ENCODE assay signal across 2 cellular contexts in the genomic region with DNA sequence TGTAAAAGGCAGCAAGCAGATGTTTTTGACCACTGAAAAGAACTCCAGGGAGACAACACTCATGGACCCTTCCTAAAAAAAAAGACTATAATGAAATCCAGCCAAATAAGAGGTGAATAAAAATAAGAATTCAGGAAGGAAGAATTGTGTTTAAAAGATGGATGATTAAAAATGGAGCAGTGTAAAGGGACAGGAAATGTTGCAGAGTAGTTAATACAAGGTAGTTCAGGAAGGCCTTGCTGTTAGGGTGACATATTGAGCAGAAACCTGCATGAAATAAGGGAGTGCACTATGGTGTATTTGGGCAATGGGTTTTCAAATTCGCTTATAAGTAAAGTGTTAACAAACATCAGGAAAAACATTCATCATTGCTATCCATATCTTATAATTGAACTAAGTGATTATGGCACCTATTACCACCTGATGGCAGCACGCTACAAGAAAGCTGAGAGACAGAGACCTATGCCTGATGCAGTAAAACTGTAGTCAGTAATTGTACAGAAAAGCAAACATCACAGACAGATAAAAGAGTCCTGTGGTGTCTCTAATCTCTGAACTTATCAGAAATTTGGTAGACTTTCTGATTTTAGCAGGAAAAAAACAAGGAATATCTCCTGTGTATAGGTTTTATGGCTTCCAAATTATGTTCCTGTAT.
A peak's percentile ranks its signal among the peaks of the same experiment; 100 is the strongest.
TF ChIP-seq lines count a peak whose summit lies in the region.

No MANE protein-coding gene starts in this region.

TF ChIP-seq in HEK293, 187 proteins besides CTCF, POLR2A, EP300 and RAD21:
- TF ChIP-seq ZBTB17 (tag by site-specific recombination; IDR thresholded peaks at IDR 0.05) (0 out of 2 replicates have a peak, but pooled peaks have one; percentile 16), ZNF112 (tag by site-specific recombination; IDR thresholded peaks at IDR 0.05) (no peak), ZNF654 (tag by site-specific recombination; IDR thresholded peaks at IDR 0.05; ENCODE audit: low read depth) (peak; percentile 79)
- TF ChIP-seq, protein P1, sequence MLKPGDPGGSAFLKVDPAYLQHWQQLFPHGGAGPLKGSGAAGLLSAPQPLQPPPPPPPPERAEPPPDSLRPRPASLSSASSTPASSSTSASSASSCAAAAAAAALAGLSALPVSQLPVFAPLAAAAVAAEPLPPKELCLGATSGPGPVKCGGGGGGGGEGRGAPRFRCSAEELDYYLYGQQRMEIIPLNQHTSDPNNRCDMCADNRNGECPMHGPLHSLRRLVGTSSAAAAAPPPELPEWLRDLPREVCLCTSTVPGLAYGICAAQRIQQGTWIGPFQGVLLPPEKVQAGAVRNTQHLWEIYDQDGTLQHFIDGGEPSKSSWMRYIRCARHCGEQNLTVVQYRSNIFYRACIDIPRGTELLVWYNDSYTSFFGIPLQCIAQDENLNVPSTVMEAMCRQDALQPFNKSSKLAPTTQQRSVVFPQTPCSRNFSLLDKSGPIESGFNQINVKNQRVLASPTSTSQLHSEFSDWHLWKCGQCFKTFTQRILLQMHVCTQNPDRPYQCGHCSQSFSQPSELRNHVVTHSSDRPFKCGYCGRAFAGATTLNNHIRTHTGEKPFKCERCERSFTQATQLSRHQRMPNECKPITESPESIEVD (tag by site-specific recombination; IDR thresholded peaks at IDR 0.05) = peak; percentile 65

TF ChIP-seq in endothelial cell of umbilical vein, 7 proteins besides CTCF, POLR2A, EP300 and RAD21:
- TF ChIP-seq POLR2AphosphoS5 (IDR thresholded peaks at IDR 0.05; ENCODE audit: insufficient read depth, low read depth, low read length) (no peak), JUN (IDR thresholded peaks at IDR 0.05; ENCODE audit: borderline replicate concordance, insufficient read depth, insufficient read length, low read depth) (no peak), EZH2 (IDR thresholded peaks at IDR 0.05; ENCODE audit: borderline replicate concordance, low read depth, low read length, severe bottlenecking) (no peak), GATA2 (IDR thresholded peaks at IDR 0.05; ENCODE audit: insufficient read depth, insufficient read length, low read depth, low read length) (no peak), MYC (IDR thresholded peaks at IDR 0.05; ENCODE audit: low read depth, low read length) (no peak), FOS (IDR thresholded peaks at IDR 0.05; ENCODE audit: borderline replicate concordance, insufficient read depth, low read length) (no peak)
- TF ChIP-seq, protein P2, sequence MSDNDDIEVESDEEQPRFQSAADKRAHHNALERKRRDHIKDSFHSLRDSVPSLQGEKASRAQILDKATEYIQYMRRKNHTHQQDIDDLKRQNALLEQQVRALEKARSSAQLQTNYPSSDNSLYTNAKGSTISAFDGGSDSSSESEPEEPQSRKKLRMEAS (IDR thresholded peaks at IDR 0.05; ENCODE audit: insufficient read depth, insufficient read length) = no peak
